In the genomic region with DNA sequence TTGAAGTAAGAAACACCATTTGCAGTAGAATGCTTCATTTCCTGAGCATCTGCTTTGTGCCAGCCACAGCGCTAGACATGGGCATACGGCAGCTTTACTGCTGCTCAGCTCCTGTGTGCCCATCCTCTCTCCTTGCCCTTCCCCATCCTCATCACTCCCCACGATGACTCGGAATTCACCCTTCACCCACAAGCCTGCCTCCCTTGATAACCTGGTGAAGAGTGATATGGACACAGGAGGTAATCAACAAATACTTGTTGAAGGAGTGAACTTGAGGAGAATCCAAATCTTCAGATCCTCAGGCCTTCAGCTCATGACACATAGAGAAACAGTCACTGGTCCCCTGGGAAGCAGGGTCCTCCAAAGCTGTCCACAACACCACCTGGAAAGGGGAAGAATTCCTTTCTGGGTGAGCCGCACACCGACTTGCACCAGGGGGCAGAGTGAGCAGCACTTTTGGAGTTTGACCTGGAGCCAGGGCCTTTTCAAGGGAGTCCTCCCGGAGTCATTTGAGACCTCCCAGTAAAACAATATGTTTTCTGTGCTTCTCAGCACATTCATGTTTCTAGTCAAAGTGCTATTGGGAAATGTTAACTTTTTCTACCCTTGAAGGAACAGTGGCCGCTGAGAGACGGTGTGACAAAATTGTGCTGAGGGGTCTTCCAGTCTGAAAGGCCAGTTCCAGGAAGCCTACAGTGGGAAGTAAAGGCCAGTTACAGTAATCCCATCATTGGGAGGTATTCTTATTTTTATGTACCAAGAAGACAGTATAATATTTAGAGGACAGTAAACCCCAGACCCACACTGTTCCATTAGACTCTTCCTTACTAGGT, we compare ENCODE assay signal across 8 cellular contexts.
A peak's percentile ranks its signal among the peaks of the same experiment; 100 is the strongest.
DNase-seq lines count a peak whose midpoint lies in the region; ATAC-seq and TF ChIP-seq lines count a peak whose summit lies in the region.

No MANE protein-coding gene starts in this region.

- ATAC-seq in HG03354 (IDR thresholded peaks at IDR 0.05; ENCODE audit: poor library complexity, severe bottlenecking, unreplicated experiment) = no peak
- ATAC-seq in HG03520 (IDR thresholded peaks at IDR 0.05; ENCODE audit: unreplicated experiment) = no peak

- peaks cover 8% of the 10 kb centered on the region for H3K4me1 ChIP-seq in ACC112 (ENCODE audit: control insufficient read depth, insufficient read depth, low read length, unreplicated experiment)

- peak overlapping the region; percentile 51 for H3K27ac Mint-ChIP-seq in osteocyte (ENCODE audit: unreplicated experiment)

- DNase-seq in GM03348 (ENCODE audit: low spot score) = peak; percentile 84
- DNase-seq in NCI-H1105 treated with DMSO at 0.1 percent for 48 hours (lab: John Stamatoyannopoulos, UW) = peak; percentile 49
- peak; percentile 79 for DNase-seq in fibroblast of the conjunctiva (ENCODE audit: low read depth)
- DNase-seq in osteocyte (ENCODE audit: extremely low spot score, unreplicated experiment) = peak; percentile 86

- no peaks in the 10 kb centered on the region for H3K9me3 Mint-ChIP-seq in osteocyte (ENCODE audit: unreplicated experiment)

- peak overlapping the region; percentile 68 for H2AFZ ChIP-seq in ACC112 (ENCODE audit: low read length, unreplicated experiment)

- no peaks in the 10 kb centered on the region for H3K36me3 ChIP-seq in ACC112 (ENCODE audit: insufficient read depth, low read length)

- no peak overlapping the region for H3K4me3 ChIP-seq in ACC112 (ENCODE audit: low read depth, low read length)
- no peak overlapping the region for H3K4me3 ChIP-seq in WI38 (ENCODE audit: low read depth, low read length)

- H3K79me2 ChIP-seq in ACC112 (ENCODE audit: control insufficient read depth, insufficient read depth, low read length, unreplicated experiment) = no peaks in the 10 kb centered on the region

- no peaks in the 10 kb centered on the region for H3K27me3 Mint-ChIP-seq in osteocyte (ENCODE audit: unreplicated experiment)

- H3K4me1 Mint-ChIP-seq in osteocyte (ENCODE audit: unreplicated experiment) = peaks cover 5% of the 10 kb centered on the region

- peak overlapping the region; percentile 16 for H3K27ac ChIP-seq in ACC112 (ENCODE audit: low read depth, low read length)

- no peaks in the 10 kb centered on the region for H3K36me3 Mint-ChIP-seq in osteocyte (ENCODE audit: unreplicated experiment)

- TF ChIP-seq CTCF in WI38 (IDR thresholded peaks at IDR 0.05; ENCODE audit: low read depth, low read length) (peak; percentile 62), osteocyte (IDR thresholded peaks at IDR 0.05) (peak; percentile 73)

- no peak overlapping the region for H3K4me3 Mint-ChIP-seq in osteocyte (ENCODE audit: unreplicated experiment)

- no peaks in the 10 kb centered on the region for H3K27me3 ChIP-seq in ACC112 (ENCODE audit: insufficient read depth, low read length)
